Comparison of ENCODE assay signal across 1 cellular context in the genomic region with DNA sequence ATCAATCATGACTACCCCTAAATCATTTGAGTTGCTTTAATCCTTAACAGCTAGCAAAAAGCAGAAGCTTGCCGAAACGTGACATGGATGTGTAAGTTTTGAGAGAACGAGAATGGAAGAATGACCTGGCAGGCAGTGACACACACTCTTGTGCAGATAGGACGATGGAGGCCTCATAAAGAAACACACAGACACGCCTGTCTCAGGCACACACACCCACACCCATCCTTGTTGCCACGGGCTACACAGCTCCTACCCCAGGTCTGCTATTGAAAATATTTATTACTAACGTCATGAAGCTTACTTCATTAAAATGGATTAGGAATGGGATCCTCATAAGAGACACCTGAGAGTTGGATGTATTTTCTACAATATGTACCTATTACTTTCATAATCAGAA.
TF ChIP-seq lines count a peak whose summit lies in the region.

No MANE protein-coding gene starts in this region.

TF ChIP-seq in HepG2, 621 proteins besides CTCF, POLR2A, EP300 and RAD21:
- TF ChIP-seq HOXA5 (CRISPR knock-in tag; IDR thresholded peaks at IDR 0.05) = no peak
- no peak for TF ChIP-seq ZBTB38 (CRISPR knock-in tag; IDR thresholded peaks at IDR 0.05)
- TF ChIP-seq, protein P1, sequence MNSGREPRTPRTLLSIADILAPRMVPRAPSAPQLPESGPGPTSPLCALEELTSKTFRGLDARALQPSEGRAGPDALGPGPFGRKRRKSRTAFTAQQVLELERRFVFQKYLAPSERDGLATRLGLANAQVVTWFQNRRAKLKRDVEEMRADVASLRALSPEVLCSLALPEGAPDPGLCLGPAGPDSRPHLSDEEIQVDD (CRISPR knock-in tag; IDR thresholded peaks at IDR 0.05; ENCODE audit: borderline replicate concordance) = no peak
- no peak for TF ChIP-seq GFI1 (CRISPR knock-in tag; IDR thresholded peaks at IDR 0.05; ENCODE audit: borderline replicate concordance)
- TF ChIP-seq ZSCAN30 (CRISPR knock-in tag; IDR thresholded peaks at IDR 0.05) = no peak
- no peak for TF ChIP-seq SNAPC2 (CRISPR knock-in tag; IDR thresholded peaks at IDR 0.05)
- TF ChIP-seq, protein P2, sequence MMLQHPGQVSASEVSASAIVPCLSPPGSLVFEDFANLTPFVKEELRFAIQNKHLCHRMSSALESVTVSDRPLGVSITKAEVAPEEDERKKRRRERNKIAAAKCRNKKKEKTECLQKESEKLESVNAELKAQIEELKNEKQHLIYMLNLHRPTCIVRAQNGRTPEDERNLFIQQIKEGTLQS (CRISPR knock-in tag; IDR thresholded peaks at IDR 0.05) = no peak
TF ChIP-seq in HepG2: peak in this region for 0.
